Comparison of ENCODE assay signal across 16 cellular contexts in the genomic region with DNA sequence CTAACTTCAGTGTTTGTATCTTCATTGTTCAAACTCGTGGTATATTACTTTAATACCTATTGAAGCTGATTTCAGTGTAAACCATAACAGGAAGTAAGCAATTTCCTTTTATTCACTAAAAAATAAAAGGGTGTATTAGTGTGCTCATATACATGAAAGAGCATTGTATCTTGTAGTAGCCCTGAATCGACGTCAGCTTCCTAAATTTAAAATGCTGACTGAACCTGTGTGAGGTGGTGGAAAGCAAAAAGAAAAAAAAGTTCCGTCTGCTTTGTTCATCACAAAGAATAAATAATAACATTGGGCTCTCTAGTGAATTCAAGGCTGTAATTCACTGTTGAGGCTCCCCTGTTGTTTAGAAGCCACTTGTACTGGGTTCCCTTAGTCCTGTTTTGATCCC. TPM values are rescaled to one million over a fixed set of nuclear protein-coding genes. Genes with fewer than 3 reads are reported as not detected.
DNase-seq lines count a peak whose midpoint lies in the region; ATAC-seq and TF ChIP-seq lines count a peak whose summit lies in the region.
"Had no signal": no experiment of that assay in that cellular context is flagged by ENCODE, and none has a peak within 500 bp of the region (broad histone marks: within the 10 kb centered on the region; RNA-seq: fewer than 3 reads in every experiment).

No MANE protein-coding gene starts in this region.

- CTCF ChIA-PET in activated CD8-positive, alpha-beta T cell treated with anti-CD3 and anti-CD28 coated beads for 36 hours (lab: Charles Lee) = interaction anchor here (1.2 kb wide), 1 partner anchor 13 kb away, joined by 3 read pairs; no protein-coding TSS in a partner anchor

- H3K4me1 Mint-ChIP-seq in stimulated activated naive CD8-positive, alpha-beta T cell treated with anti-CD3 and anti-CD28 coated beads, Interleukin-15, Interleukin-2, amounts not matched to agents 100 ng/mL and 50 ng/mL, for 24 hours (ENCODE audit: low read depth) = peaks cover 98% of the 10 kb centered on the region
- H3K4me1 Mint-ChIP-seq in activated CD8-positive, alpha-beta T cell treated with anti-CD3 and anti-CD28 coated beads for 36 hours (ENCODE audit: low read depth) = peaks cover 88% of the 10 kb centered on the region
- H3K4me1 Mint-ChIP-seq in memory B cell = peaks cover 71% of the 10 kb centered on the region

- no peak for ATAC-seq in stimulated activated naive CD8-positive, alpha-beta T cell treated with anti-CD3 and anti-CD28 coated beads, Interleukin-15, Interleukin-2, amounts not matched to agents 100 U/mL and 50 U/mL, for 24 hours
- ATAC-seq in activated CD8-positive, alpha-beta T cell treated with anti-CD3 and anti-CD28 coated beads for 36 hours = no peak
- ATAC-seq in memory B cell (ENCODE audit: low read depth) = peak; percentile 62
- ATAC-seq in GM21619 (IDR thresholded peaks at IDR 0.05; ENCODE audit: unreplicated experiment) = no peak
- no peak for ATAC-seq in HG03460 (IDR thresholded peaks at IDR 0.05; ENCODE audit: unreplicated experiment)
- no peak for ATAC-seq in GM21528 (IDR thresholded peaks at IDR 0.05; ENCODE audit: low FRiP score, unreplicated experiment)
- no peak for ATAC-seq in GM21360 (IDR thresholded peaks at IDR 0.05; ENCODE audit: unreplicated experiment)
- ATAC-seq: stimulated activated naive CD8-positive, alpha-beta T cell treated with anti-CD3 and anti-CD28 coated beads, Interleukin-15, amount 100 ng/mL, for 72 hours had no signal

- no peaks in the 10 kb centered on the region for H3K27me3 Mint-ChIP-seq in stimulated activated naive CD8-positive, alpha-beta T cell treated with anti-CD3 and anti-CD28 coated beads, Interleukin-15, Interleukin-2, amounts not matched to agents 100 ng/mL and 50 ng/mL, for 24 hours
- H3K27me3 Mint-ChIP-seq in activated CD8-positive, alpha-beta T cell treated with anti-CD3 and anti-CD28 coated beads for 36 hours = no peaks in the 10 kb centered on the region
- H3K27me3 Mint-ChIP-seq in memory B cell = no peaks in the 10 kb centered on the region
- H3K27me3 Mint-ChIP-seq: activated B cell treated with CpG ODN at 0.5 μM for 24 hours; stimulated activated naive CD8-positive, alpha-beta T cell treated with anti-CD3 and anti-CD28 coated beads, Interleukin-15, amount 100 ng/mL, for 72 hours had no signal

- peak overlapping the region; percentile 21 for H3K27ac Mint-ChIP-seq in stimulated activated naive CD8-positive, alpha-beta T cell treated with anti-CD3 and anti-CD28 coated beads, Interleukin-15, Interleukin-2, amounts not matched to agents 100 ng/mL and 50 ng/mL, for 24 hours
- H3K27ac Mint-ChIP-seq in activated CD8-positive, alpha-beta T cell treated with anti-CD3 and anti-CD28 coated beads for 36 hours = peak overlapping the region; percentile 63
- no peak overlapping the region for H3K27ac Mint-ChIP-seq in memory B cell
- H3K27ac Mint-ChIP-seq: activated B cell treated with CpG ODN at 0.5 μM for 24 hours had no signal

- TF ChIP-seq CTCF in activated CD8-positive, alpha-beta T cell treated with anti-CD3 and anti-CD28 coated beads for 36 hours (IDR thresholded peaks at IDR 0.05) = no peak

- POLR2A ChIA-PET in activated CD8-positive, alpha-beta T cell treated with anti-CD3 and anti-CD28 coated beads for 36 hours (lab: Charles Lee) = interaction anchor here (0.8 to 2.9 kb wide), 2 partner anchors 9 to 11 kb away, joined by 4 to 28 read pairs; a partner anchor contains a TSS

- intact Hi-C loops in activated CD8-positive, alpha-beta T cell treated with anti-CD3 and anti-CD28 coated beads for 36 hours (cut with micrococcal nuclease) = no loop called here

- H3K9me3 Mint-ChIP-seq in stimulated activated naive CD8-positive, alpha-beta T cell treated with anti-CD3 and anti-CD28 coated beads, Interleukin-15, Interleukin-2, amounts not matched to agents 100 ng/mL and 50 ng/mL, for 24 hours = no peaks in the 10 kb centered on the region
- H3K9me3 Mint-ChIP-seq in activated CD8-positive, alpha-beta T cell treated with anti-CD3 and anti-CD28 coated beads for 36 hours = no peaks in the 10 kb centered on the region
- H3K9me3 Mint-ChIP-seq in memory B cell = no peaks in the 10 kb centered on the region
- H3K9me3 Mint-ChIP-seq: activated B cell treated with CpG ODN at 0.5 μM for 24 hours; stimulated activated naive CD8-positive, alpha-beta T cell treated with anti-CD3 and anti-CD28 coated beads, Interleukin-15, amount 100 ng/mL, for 72 hours had no signal

- no peak for DNase-seq in stimulated activated naive CD8-positive, alpha-beta T cell treated with anti-CD3 and anti-CD28 coated beads, Interleukin-15, Interleukin-2, amounts not matched to agents 100 U/mL and 50 U/mL, for 24 hours
- no peak for DNase-seq in activated CD8-positive, alpha-beta T cell treated with anti-CD3 and anti-CD28 coated beads for 36 hours
- DNase-seq in memory B cell (ENCODE audit: low spot score in 2 of 2) = no peak
- DNase-seq: activated B cell treated with CpG ODN at 0.5 μM for 24 hours; activated gamma-delta T cell treated with Interleukin-2 at 50 U/mL for 16 hours; cerebellar nuclear complex; GF-D8; KBM-7; NCI-H1694 treated with DMSO at 0.1 percent for 48 hours; stimulated activated CD4-positive, alpha-beta T cell treated with anti-CD3 and anti-CD28 coated beads, Interleukin-4, amount 100 ng/mL, for 1 hour; stimulated activated naive CD8-positive, alpha-beta T cell treated with anti-CD3 and anti-CD28 coated beads, Interleukin-15, amount 100 ng/mL, for 72 hours had no signal

- H3K36me3 Mint-ChIP-seq in stimulated activated naive CD8-positive, alpha-beta T cell treated with anti-CD3 and anti-CD28 coated beads, Interleukin-15, Interleukin-2, amounts not matched to agents 100 ng/mL and 50 ng/mL, for 24 hours (ENCODE audit: low read depth) = peaks cover 40% of the 10 kb centered on the region
- peaks cover 17% of the 10 kb centered on the region for H3K36me3 Mint-ChIP-seq in activated CD8-positive, alpha-beta T cell treated with anti-CD3 and anti-CD28 coated beads for 36 hours (ENCODE audit: low read depth)
- H3K36me3 Mint-ChIP-seq in memory B cell = peaks cover 13% of the 10 kb centered on the region

- H3K4me3 Mint-ChIP-seq in stimulated activated naive CD8-positive, alpha-beta T cell treated with anti-CD3 and anti-CD28 coated beads, Interleukin-15, Interleukin-2, amounts not matched to agents 100 ng/mL and 50 ng/mL, for 24 hours = no peak overlapping the region
- H3K4me3 Mint-ChIP-seq in activated CD8-positive, alpha-beta T cell treated with anti-CD3 and anti-CD28 coated beads for 36 hours = no peak overlapping the region
- no peak overlapping the region for H3K4me3 Mint-ChIP-seq in memory B cell
- H3K4me3 Mint-ChIP-seq: activated B cell treated with CpG ODN at 0.5 μM for 24 hours had no signal

RNA-seq across cellular contexts. Expression of a gene that starts 11.5 kb away (rescaled TPM):
- 10 to 100 TPM; 94.7 to 99.4 TPM for total RNA-seq in activated CD8-positive, alpha-beta T cell treated with anti-CD3 and anti-CD28 coated beads for 36 hours
